Comparison of ENCODE assay signal across 19 cellular contexts in genomic region chr2:106026271-106027190, GRCh38.
"Had no signal": no experiment of that assay in that cellular context is flagged by ENCODE, and none has a peak within 500 bp of the region (broad histone marks: within the 10 kb centered on the region; RNA-seq: fewer than 3 reads in every experiment).

No MANE protein-coding gene starts in this region.

- H3K27ac Mint-ChIP-seq: activated CD4-positive, alpha-beta T cell treated with anti-CD3 and anti-CD28 coated beads, Interleukin-2, amount 10 ng/mL, durations not matched to agents 24 days and 14 days; activated naive CD8-positive, alpha-beta T cell treated with anti-CD3 and anti-CD28 coated beads, Interleukin-2, amount 10 ng/mL, durations not matched to agents 7 days and 5 days; progenitor cell of endocrine pancreas; T-cell had no signal

- DNase-seq: activated CD4-positive, alpha-beta T cell treated with anti-CD3 and anti-CD28 coated beads, Interleukin-2, amount 10 ng/mL, durations not matched to agents 24 days and 14 days; activated CD8-positive, alpha-beta memory T cell treated with anti-CD3 and anti-CD28 coated beads, Interleukin-2, amount 50 U/mL, for 4 hours; activated gamma-delta T cell; activated naive CD8-positive, alpha-beta T cell treated with anti-CD3 and anti-CD28 coated beads, Interleukin-2, amount 10 ng/mL, durations not matched to agents 7 days and 5 days; activated T-cell treated with anti-CD3 and anti-CD28 coated beads, Interleukin-2, amount 50 U/mL, for 48 hours; body of pancreas; caudate nucleus; erythroblast; gastrocnemius medialis; occipital lobe; SK-N-SH; stimulated activated naive CD8-positive, alpha-beta T cell treated with anti-CD3 and anti-CD28 coated beads, Interleukin-15, Interleukin-2, amounts not matched to agents 100 U/mL and 50 U/mL, for 24 hours; substantia nigra; T-cell; T-helper 9 cell; transverse colon; uterus had no signal

- H3K27me3 Mint-ChIP-seq: T-cell had no signal

- H3K27me3 ChIP-seq: body of pancreas, gastrocnemius medialis, transverse colon, uterus had no signal

- ATAC-seq: body of pancreas; gastrocnemius medialis; stimulated activated naive CD8-positive, alpha-beta T cell treated with anti-CD3 and anti-CD28 coated beads, Interleukin-15, Interleukin-2, amounts not matched to agents 100 U/mL and 50 U/mL, for 24 hours had no signal

- H3K4me3 Mint-ChIP-seq: activated CD4-positive, alpha-beta T cell treated with anti-CD3 and anti-CD28 coated beads, Interleukin-2, amount 10 ng/mL, durations not matched to agents 24 days and 14 days; activated naive CD8-positive, alpha-beta T cell treated with anti-CD3 and anti-CD28 coated beads, Interleukin-2, amount 10 ng/mL, durations not matched to agents 7 days and 5 days had no signal

- H3K36me3 ChIP-seq: gastrocnemius medialis, transverse colon, uterus had no signal

- H3K27ac ChIP-seq: body of pancreas, gastrocnemius medialis, transverse colon, uterus had no signal

- H3K9me3 ChIP-seq: body of pancreas, gastrocnemius medialis, SK-N-SH, transverse colon, uterus had no signal

- H3K4me3 ChIP-seq: body of pancreas, gastrocnemius medialis, lung, transverse colon, uterus had no signal

- H3K36me3 Mint-ChIP-seq: T-cell had no signal

- H3K9me3 Mint-ChIP-seq: activated CD4-positive, alpha-beta T cell treated with anti-CD3 and anti-CD28 coated beads, Interleukin-2, amount 10 ng/mL, durations not matched to agents 24 days and 14 days; T-cell had no signal
